In the genomic region with DNA sequence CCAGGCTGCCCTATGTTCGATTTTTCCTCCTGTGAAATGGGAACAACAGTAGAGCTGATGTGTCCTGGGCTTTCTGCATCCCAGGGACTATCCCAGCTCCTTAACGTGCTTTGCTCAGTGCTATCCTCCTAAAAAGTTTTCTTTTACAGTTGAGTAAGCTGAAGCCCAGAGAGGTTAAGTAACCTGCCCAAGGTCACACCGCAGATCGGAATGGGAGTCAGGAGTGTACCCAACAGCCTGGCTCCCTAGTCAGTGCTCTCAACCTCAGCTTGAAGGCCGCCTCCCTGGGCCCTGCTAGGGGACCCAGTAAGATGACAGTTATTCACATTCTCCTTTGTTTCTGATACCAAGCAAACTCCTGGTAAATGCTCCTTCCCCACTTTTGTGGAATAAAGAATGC, we compare ENCODE assay signal across 11 cellular contexts. TPM values are rescaled to one million over a fixed set of nuclear protein-coding genes. Genes with fewer than 3 reads are reported as not detected.
A peak's percentile ranks its signal among the peaks of the same experiment; 100 is the strongest.
DNase-seq lines count a peak whose midpoint lies in the region; ATAC-seq and TF ChIP-seq lines count a peak whose summit lies in the region.
"Had no signal": no experiment of that assay in that cellular context is flagged by ENCODE, and none has a peak within 500 bp of the region (broad histone marks: within the 10 kb centered on the region; RNA-seq: fewer than 3 reads in every experiment).

No MANE protein-coding gene starts in this region.

- H3K27me3 Mint-ChIP-seq in CD14-positive monocyte (ENCODE audit: low read depth in 3 of 3): peaks cover 5 to 7% (median 6%) of the 10 kb centered on the region in 3 donors
- H3K27me3 Mint-ChIP-seq in T-helper 17 cell: peaks cover 6% of the 10 kb centered on the region
- H3K27me3 Mint-ChIP-seq in memory B cell: no peaks in the 10 kb centered on the region
- H3K27me3 Mint-ChIP-seq in stimulated activated memory B cell treated with anti-CD40 and anti-IgM and Interleukin-4, amounts not matched to agents 10 μg/mL and 1 μg/mL and 100 μg/mL, for 72 hours: no peaks in the 10 kb centered on the region

- ATAC-seq in T-helper 17 cell: no peak
- no peak for ATAC-seq in memory B cell (ENCODE audit: low read depth)
- no peak for ATAC-seq in stimulated activated memory B cell treated with anti-CD40 and anti-IgM and Interleukin-4, amounts not matched to agents 10 μg/mL and 1 μg/mL and 100 μg/mL, for 72 hours
- no peak for ATAC-seq in gastrocnemius medialis

- peaks cover 14 to 21% of the 10 kb centered on the region in 2 donors for H3K36me3 Mint-ChIP-seq in CD14-positive monocyte
- no peaks in the 10 kb centered on the region for H3K36me3 Mint-ChIP-seq in T-helper 17 cell (ENCODE audit: low read depth)
- peaks cover 2% of the 10 kb centered on the region for H3K36me3 Mint-ChIP-seq in memory B cell
- peaks cover 6% of the 10 kb centered on the region for H3K36me3 Mint-ChIP-seq in stimulated activated memory B cell treated with anti-CD40 and anti-IgM and Interleukin-4, amounts not matched to agents 10 μg/mL and 1 μg/mL and 100 μg/mL, for 72 hours

- no peak for TF ChIP-seq POLR2A in gastrocnemius medialis (IDR thresholded peaks at IDR 0.05)

- intact Hi-C loops in CD14-positive monocyte (cut with micrococcal nuclease) (no loop called here), gastrocnemius medialis (cut with DNase I; ENCODE audit: low total_unique reads) (no loop called here)

- no peak overlapping the region for H3K4me3 ChIP-seq in gastrocnemius medialis

- H3K4me1 Mint-ChIP-seq in CD14-positive monocyte (peaks cover 42% of the 10 kb centered on the region), T-helper 17 cell (peaks cover 13% of the 10 kb centered on the region), memory B cell (peaks cover 39% of the 10 kb centered on the region)
- H3K4me1 Mint-ChIP-seq in stimulated activated memory B cell treated with anti-CD40 and anti-IgM and Interleukin-4, amounts not matched to agents 10 μg/mL and 1 μg/mL and 100 μg/mL, for 72 hours: peaks cover 65% of the 10 kb centered on the region

- no peak overlapping the region for H3K27ac ChIP-seq in gastrocnemius medialis

- TF ChIP-seq CTCF in CD14-positive monocyte (IDR thresholded peaks at IDR 0.05): no peak
- TF ChIP-seq CTCF in gastrocnemius medialis (IDR thresholded peaks at IDR 0.05 in 4 of 5, conservative IDR thresholded peaks at IDR 0.05 in 1 of 5): no peak

- no peaks in the 10 kb centered on the region for H3K36me3 ChIP-seq in gastrocnemius medialis

- H3K4me3 Mint-ChIP-seq in CD14-positive monocyte (peak overlapping the region in 1 of 2 donors; percentile 69), T-helper 17 cell (no peak overlapping the region), memory B cell (no peak overlapping the region)
- H3K4me3 Mint-ChIP-seq in stimulated activated memory B cell treated with anti-CD40 and anti-IgM and Interleukin-4, amounts not matched to agents 10 μg/mL and 1 μg/mL and 100 μg/mL, for 72 hours: no peak overlapping the region
- H3K4me3 Mint-ChIP-seq: HFFc6 had no signal

- in situ Hi-C loops in gastrocnemius medialis (cut with MboI; ENCODE audit: low sequenced_read_pairs in 4 of 4): no loop called here

- H3K9me3 Mint-ChIP-seq in CD14-positive monocyte (no peaks in the 10 kb centered on the region), memory B cell (no peaks in the 10 kb centered on the region)
- H3K9me3 Mint-ChIP-seq in stimulated activated memory B cell treated with anti-CD40 and anti-IgM and Interleukin-4, amounts not matched to agents 10 μg/mL and 1 μg/mL and 100 μg/mL, for 72 hours: no peaks in the 10 kb centered on the region
- H3K9me3 Mint-ChIP-seq: HFFc6 had no signal

- DNase-seq in CD14-positive monocyte (ENCODE audit: low spot score) (no peak), T-helper 17 cell (no peak), memory B cell (ENCODE audit: low spot score in 2 of 2) (no peak), gastrocnemius medialis (no peak), inferior parietal cortex (ENCODE audit: extremely low spot score) (no peak), NCI-H1694 treated with DMSO at 0.1 percent for 48 hours (lab: John Stamatoyannopoulos, UW) (no peak)
- DNase-seq: Calu3, DMS 273 treated with DMSO at 0.1 percent for 48 hours, HCEC 1CT, HFFc6 had no signal

- H3K27ac Mint-ChIP-seq in CD14-positive monocyte: peak overlapping the region in 6 of 7 donors; percentile 65 to 100 (median 99)
- H3K27ac Mint-ChIP-seq in T-helper 17 cell: peak overlapping the region; percentile 45
- H3K27ac Mint-ChIP-seq in memory B cell: peak overlapping the region; percentile 99
- H3K27ac Mint-ChIP-seq in stimulated activated memory B cell treated with anti-CD40 and anti-IgM and Interleukin-4, amounts not matched to agents 10 μg/mL and 1 μg/mL and 100 μg/mL, for 72 hours: peak overlapping the region; percentile 90
- H3K27ac Mint-ChIP-seq: HFFc6 had no signal

- peaks cover 36 to 38% of the 10 kb centered on the region in 2 donors for H3K4me1 ChIP-seq in gastrocnemius medialis

- no peaks in the 10 kb centered on the region for H3K27me3 ChIP-seq in gastrocnemius medialis

- H3K9me3 ChIP-seq in T-helper 17 cell (ENCODE audit: control insufficient read depth, low read length, poor library complexity, severe bottlenecking) (no peaks in the 10 kb centered on the region), gastrocnemius medialis (no peaks in the 10 kb centered on the region)

RNA-seq across cellular contexts. Expression of a gene that starts 45.9 kb away (rescaled TPM):
- polyA plus RNA-seq in CD14-positive monocyte: 10 to 100 TPM; 13.4 to 17.9 TPM
- total RNA-seq in T-helper 17 cell: 10 to 100 TPM; 14.6 to 36.4 TPM
- 100 to 1,000 TPM; 120 to 201 (median 147) TPM for total RNA-seq in gastrocnemius medialis

Comparison
In these comparisons a context has a peak if more than half of its experiments do, and no peak if none do; other contexts are left out.
1. H3K27ac Mint-ChIP-seq: peak in every context shown above with its lines; median percentile 99 in CD14-positive monocyte; 99 in memory B cell; 90 in stimulated activated memory B cell treated with anti-CD40 and anti-IgM and Interleukin-4, amounts not matched to agents 10 μg/mL and 1 μg/mL and 100 μg/mL, for 72 hours; 45 in T-helper 17 cell.